9 cellular contexts compared by ENCODE assay signal in genomic region chr12:95805864-95806669, GRCh38. TPM values are rescaled to one million over a fixed set of nuclear protein-coding genes. Genes with fewer than 3 reads are reported as not detected.
DNase-seq lines count a peak whose midpoint lies in the region; ATAC-seq, FAIRE-seq and TF ChIP-seq lines count a peak whose summit lies in the region.
"Had no signal": no experiment of that assay in that cellular context is flagged by ENCODE, and none has a peak within 500 bp of the region (broad histone marks: within the 10 kb centered on the region; RNA-seq: fewer than 3 reads in every experiment).

No MANE protein-coding gene starts in this region.

- H2BK120ac ChIP-seq in neuronal stem cell (ENCODE audit: low read depth, low read length) = no peak overlapping the region

- no peak overlapping the region for H2BK5ac ChIP-seq in neuronal stem cell (ENCODE audit: low read length)

- TSS peak; percentile 79 for BruUV-seq in mammary epithelial cell (replicated peaks; lab: Mats Ljungman, UMichigan)

- H3K36me3 ChIP-seq in mammary epithelial cell (ENCODE audit: insufficient read depth, low read length) (no peaks in the 10 kb centered on the region), neuronal stem cell (replicated peaks in 1 of 2; ENCODE audit: control insufficient read depth in 2 of 2, insufficient read depth in 2 of 2, low read length in 2 of 2) (no peaks in the 10 kb centered on the region)

- no peak overlapping the region for H3K23ac ChIP-seq in neuronal stem cell (ENCODE audit: low read depth, low read length, poor library complexity)

- no peak overlapping the region for H3K18ac ChIP-seq in neuronal stem cell (ENCODE audit: low read length)

- intact Hi-C loops in mammary epithelial cell (cut with micrococcal nuclease) = loop anchor here (1.0 to 5.0 kb wide), 4 partner anchors 16 to 391 kb away; partner anchors contain the start of gene NTN4

- peaks cover 62% of the 10 kb centered on the region for H3K4me1 ChIP-seq in A549
- peaks cover 31% of the 10 kb centered on the region for H3K4me1 ChIP-seq in mammary epithelial cell (ENCODE audit: insufficient read depth, low read length)
- no peaks in the 10 kb centered on the region for H3K4me1 ChIP-seq in neuronal stem cell (ENCODE audit: control insufficient read depth in 2 of 2, insufficient read depth in 1 of 2, low read depth in 1 of 2, low read length in 2 of 2)

- peak overlapping the region; percentile 66 for H3K9ac ChIP-seq in mammary epithelial cell (ENCODE audit: insufficient read depth, low read length)
- no peak overlapping the region for H3K9ac ChIP-seq in neuronal stem cell (ENCODE audit: low read depth, low read length, poor library complexity)

- no peak overlapping the region for H3K14ac ChIP-seq in neuronal stem cell (ENCODE audit: low read length)

- CTCF ChIA-PET in A549 (lab: Yijun Ruan, JAX) = interaction anchor here (1.2 to 2.7 kb wide), 9 partner anchors 9 to 224 kb away, joined by 3 to 10 read pairs (median 5); no protein-coding TSS in a partner anchor
- CTCF ChIA-PET in mammary epithelial cell (lab: Charles Lee; ENCODE audit: low non-redundant PET) = interaction anchor here (0.5 to 1.1 kb wide), 2 partner anchors 17 to 44 kb away, joined by 3 to 6 read pairs; no protein-coding TSS in a partner anchor

- no peak overlapping the region for H4K8ac ChIP-seq in neuronal stem cell (ENCODE audit: low read depth, low read length)

- TF ChIP-seq CTCF in A549 (IDR thresholded peaks at IDR 0.05) = no peak
- no peak for TF ChIP-seq CTCF in mammary epithelial cell (conservative IDR thresholded peaks at IDR 0.05 in 1 of 2, IDR thresholded peaks at IDR 0.05 in 1 of 2; ENCODE audit: extremely low read depth in 1 of 2, insufficient read depth in 1 of 2, low read depth in 1 of 2, low read length in 2 of 2)

- FAIRE-seq in A549 (lab: Jason Lieb, UNC) = peak; percentile 100
- FAIRE-seq: frontal cortex had no signal

- POLR2A ChIA-PET in A549 (lab: Yijun Ruan, JAX) = interaction anchor here (0.8 to 2.7 kb wide), 10 partner anchors 8 to 223 kb away, joined by 3 to 40 read pairs (median 6); partner anchors contain the start of gene NTN4

- no peaks in the 10 kb centered on the region for H3K79me2 ChIP-seq in mammary epithelial cell (ENCODE audit: insufficient read depth, low read length)

- no peak overlapping the region for H4K91ac ChIP-seq in neuronal stem cell (ENCODE audit: low read depth, low read length, poor library complexity)

- in situ Hi-C loops in mammary epithelial cell (cut with MboI; ENCODE audit: low sequenced_read_pairs in 2 of 2) = loop anchor here (5.0 to 25.0 kb wide), 2 partner anchors 219 to 224 kb away; no protein-coding TSS in a partner anchor

- H3K4ac ChIP-seq in neuronal stem cell (ENCODE audit: low read length) = no peak overlapping the region

- no peak overlapping the region for H3K4me3 ChIP-seq in A549
- no peak overlapping the region for H3K4me3 ChIP-seq in mammary epithelial cell (replicated peaks in 1 of 3; ENCODE audit: insufficient read depth in 1 of 3, low read depth in 2 of 3, low read length in 3 of 3)
- no peak overlapping the region for H3K4me3 ChIP-seq in neuronal stem cell (ENCODE audit: low read length in 2 of 2)

- no peaks in the 10 kb centered on the region for H4K20me1 ChIP-seq in mammary epithelial cell (ENCODE audit: insufficient read depth, low read length)

- H3K27me3 ChIP-seq in mammary epithelial cell (ENCODE audit: insufficient read depth, low read length) (no peaks in the 10 kb centered on the region), neuronal stem cell (ENCODE audit: control insufficient read depth in 3 of 3, insufficient read depth in 3 of 3, low read depth in 1 of 3, low read length in 3 of 3) (peaks cover 0 to 15% (median 0%) of the 10 kb centered on the region in 3 experiments)

- H2BK12ac ChIP-seq in neuronal stem cell (ENCODE audit: low read length) = no peak overlapping the region

- dilution Hi-C loops in mammary epithelial cell (cut with HindIII; ENCODE audit: low sequenced_read_pairs) = no loop called here

- DNase-seq in A549 (ENCODE audit: low read depth in 1 of 2, low spot score in 1 of 2) = peak; percentile 89 to 100
- DNase-seq in HPDE6-E6E7 (ENCODE audit: extremely low spot score) = peak; percentile 78
- peak; percentile 99 for DNase-seq in mammary epithelial cell
- peak; percentile 99 for DNase-seq in kidney tubule cell (ENCODE audit: low spot score)
- no peak for DNase-seq in NCI-H2081 treated with DMSO at 0.1 percent for 48 hours (lab: John Stamatoyannopoulos, UW)
- no peak for DNase-seq in neuronal stem cell (ENCODE audit: low spot score)
- no peak for DNase-seq in NCI-H1694 treated with DMSO at 0.1 percent for 48 hours (lab: John Stamatoyannopoulos, UW)

- H3K79me1 ChIP-seq in neuronal stem cell (ENCODE audit: low read depth, low read length) = no peaks in the 10 kb centered on the region

- H2AK5ac ChIP-seq in neuronal stem cell (ENCODE audit: low read depth, low read length) = no peak overlapping the region

- H2BK15ac ChIP-seq in neuronal stem cell (ENCODE audit: low read length) = no peak overlapping the region

- H3K9me3 ChIP-seq in A549 (peaks cover 12% of the 10 kb centered on the region; the same call in 1 of the 3 replicates), mammary epithelial cell (replicated peaks; ENCODE audit: insufficient read depth, low read length) (peaks cover 2% of the 10 kb centered on the region), neuronal stem cell (replicated peaks in 1 of 2; ENCODE audit: control insufficient read depth in 2 of 2, insufficient read depth in 1 of 2, low read depth in 1 of 2, low read length in 2 of 2) (no peaks in the 10 kb centered on the region)

- peak; percentile 100 for TF ChIP-seq EP300 in A549 (IDR thresholded peaks at IDR 0.05)

- peak; percentile 88 to 93 for ATAC-seq in A549
- ATAC-seq in HG03139 (IDR thresholded peaks at IDR 0.05; ENCODE audit: unreplicated experiment) = no peak

- H2AFZ ChIP-seq in mammary epithelial cell (ENCODE audit: low read depth, low read length) = peak overlapping the region; percentile 30
- no peak overlapping the region for H2AFZ ChIP-seq in neuronal stem cell (ENCODE audit: low read length)

- peak overlapping the region; percentile 90 to 98 for H3K27ac ChIP-seq in A549
- peak overlapping the region; percentile 94 for H3K27ac ChIP-seq in mammary epithelial cell (ENCODE audit: insufficient read depth, low read depth, low read length)
- no peak overlapping the region for H3K27ac ChIP-seq in neuronal stem cell (replicated peaks; ENCODE audit: low read length)

- H3K4me2 ChIP-seq in A549 (peak overlapping the region; percentile 74), mammary epithelial cell (ENCODE audit: insufficient read depth, low read depth, low read length) (peak overlapping the region; percentile 33), neuronal stem cell (ENCODE audit: insufficient read depth, low read length, poor library complexity, severe bottlenecking) (no peak overlapping the region)

- no peak for TF ChIP-seq POLR2A in A549 (IDR thresholded peaks at IDR 0.05; ENCODE audit: low read length)

- 0% methylated on average over 5 of the region's 5 CpGs for WGBS in A549 (ENCODE audit: missing lambda C conversion rate)
- 16% methylated on average over 5 of the region's 5 CpGs for WGBS in mammary epithelial cell (ENCODE audit: low coverage, missing lambda C conversion rate)
- WGBS in neuronal stem cell (ENCODE audit: extremely low coverage in 2 of 2, insufficient read length in 2 of 2, insufficient replicate concordance in 1 of 2), 2 donors = no CpG with 5 or more reads among the region's 5 CpGs

- peak in 1 of 2 experiments; percentile 28; a peak in 4 of 5 replicates for TF ChIP-seq RAD21 in A549 (conservative IDR thresholded peaks at IDR 0.05 in 1 of 2, IDR thresholded peaks at IDR 0.05 in 1 of 2)

TF ChIP-seq in A549, 52 proteins besides CTCF, POLR2A, EP300 and RAD21 (continues in another document):
- TF ChIP-seq HOXB5 (CRISPR knock-in tag; IDR thresholded peaks at IDR 0.05) = 0 out of 2 replicates have a peak, but pooled peaks have one; percentile 44

RNA-seq across cellular contexts. Expression of gene NTN4, which starts 15.5 kb away (rescaled TPM):
- polyA plus RNA-seq in A549 (2011; rRNA removed) = 132 and 168 TPM in 2 replicates
- polyA plus RNA-seq in A549 (2012; cell fraction: cytosol; rRNA removed) = 63.1 and 77.4 TPM in 2 replicates
- polyA plus RNA-seq in A549 (2012; cell fraction: nucleus; rRNA removed) = 77.0 and 82.3 TPM in 2 replicates
- polyA plus RNA-seq in A549 (2017; fragmentation: RNase III; extraction: RNeasy Plus Mini Kit Qiagen cat#74134 plus additional on column Dnase treatment) = 36.9 to 37.3 TPM (median 37.1 TPM) in 3 replicates
- polyA minus RNA-seq in A549 (2011; rRNA and poly(A)+ RNA removed) = 274 and 323 TPM in 2 replicates
- total RNA-seq in mammary epithelial cell = 10 to 100 TPM; 38.6 to 47.2 TPM
- 9.0 TPM for polyA plus RNA-seq in mammary epithelial cell
- polyA minus RNA-seq in mammary epithelial cell = 8.8 TPM
- 7.6 TPM for polyA plus RNA-seq in neuronal stem cell (2013, experiment 1 of 2)
- 7.6 TPM for polyA plus RNA-seq in neuronal stem cell (2013, experiment 2 of 2)

RNA-seq across cellular contexts. Expression of gene SNRPF, which starts 52.7 kb away (rescaled TPM):
- polyA plus RNA-seq in A549 (2011; rRNA removed) (45.8 and 66.3 TPM in 2 replicates), A549 (2017; fragmentation: RNase III; extraction: RNeasy Plus Mini Kit Qiagen cat#74134 plus additional on column Dnase treatment) (204 to 221 TPM (median 204 TPM) in 3 replicates), mammary epithelial cell (32.5 TPM)
- 105 and 161 TPM in 2 replicates for polyA plus RNA-seq in A549 (2012; cell fraction: cytosol; rRNA removed)
- 22.7 and 23.3 TPM in 2 replicates for polyA plus RNA-seq in A549 (2012; cell fraction: nucleus; rRNA removed)
- 15.3 and 16.7 TPM in 2 replicates for polyA minus RNA-seq in A549 (2011; rRNA and poly(A)+ RNA removed)
- 10 to 100 TPM in 1 of 2 donors, 1 to 10 TPM in 1; 5.5 to 33.7 TPM for total RNA-seq in mammary epithelial cell
- polyA minus RNA-seq in mammary epithelial cell = 28.7 TPM
- polyA plus RNA-seq in neuronal stem cell (2013, experiment 1 of 2) = 137 TPM
- 142 TPM for polyA plus RNA-seq in neuronal stem cell (2013, experiment 2 of 2)

Comparison
In these comparisons a context has a peak if more than half of its experiments do, and no peak if none do; other contexts are left out.
1. DNase-seq: peak in A549 (2 of 2), HPDE6-E6E7 (single experiment), mammary epithelial cell (single experiment) and kidney tubule cell (single experiment); none in NCI-H2081 treated with DMSO at 0.1 percent for 48 hours (single experiment), neuronal stem cell (single experiment) and NCI-H1694 treated with DMSO at 0.1 percent for 48 hours (single experiment).